Comparison of ENCODE assay signal across 21 cellular contexts in the genomic region with DNA sequence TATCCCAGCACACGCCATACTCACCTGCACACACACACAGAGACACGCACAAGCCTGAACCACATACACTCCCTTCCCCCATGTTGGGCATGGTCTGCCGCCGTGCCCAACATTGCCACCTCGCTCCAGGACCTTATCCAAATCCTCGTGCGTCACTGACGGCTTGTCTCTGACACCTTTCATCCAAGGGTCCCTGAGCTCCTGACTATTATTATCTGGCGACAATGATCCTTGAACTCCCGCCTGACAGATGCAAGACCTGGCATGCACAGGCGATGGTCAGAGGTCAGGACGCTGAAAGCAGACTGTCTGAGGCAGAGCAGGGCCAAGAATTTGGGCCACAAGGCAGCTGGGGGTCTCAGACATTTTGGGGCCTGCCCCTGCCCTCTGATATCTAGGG. TPM values are rescaled to one million over a fixed set of nuclear protein-coding genes. Genes with fewer than 3 reads are reported as not detected.
"Had no signal": no experiment of that assay in that cellular context is flagged by ENCODE, and none has a peak within 500 bp of the region (broad histone marks: within the 10 kb centered on the region; RNA-seq: fewer than 3 reads in every experiment).

No MANE protein-coding gene starts in this region.

- H3K4me3 ChIP-seq: ascending aorta, lung, mucosa of descending colon, tibial nerve, vagina had no signal

- H2AFZ ChIP-seq: parathyroid adenoma had no signal

- H3K36me3 ChIP-seq: ascending aorta, neutrophil, tibial nerve, vagina had no signal

- H3K27me3 ChIP-seq: ascending aorta, tibial nerve, vagina had no signal

- H3K79me2 ChIP-seq: parathyroid adenoma had no signal

- DNase-seq: activated CD4-positive, alpha-beta T cell treated with anti-CD3 and anti-CD28 coated beads, Interleukin-2, amount 50 U/mL, for 1 hour; activated CD4-positive, CD25-positive, alpha-beta regulatory T cell; activated naive CD4-positive, alpha-beta T cell treated with anti-CD3 and anti-CD28 coated beads for 36 hours; activated naive CD8-positive, alpha-beta T cell treated with anti-CD3 and anti-CD28 coated beads, Interleukin-2, amount 50 U/mL, for 24 hours; hypothalamus; mucosa of descending colon; naive thymus-derived CD4-positive, alpha-beta T cell; retina; small intestine; stimulated activated CD4-positive, alpha-beta T cell treated with anti-CD3 and anti-CD28 coated beads, Interleukin-4, amount 100 ng/mL, for 4 hours; stimulated activated CD8-positive, alpha-beta memory T cell treated with anti-CD3 and anti-CD28 coated beads, Interleukin-4, amount 100 ng/mL, for 48 hours; stimulated activated naive CD4-positive, alpha-beta T cell treated with Interleukin-2 at 50 U/mL for 16 hours; substantia nigra; SW 1271 had no signal

- H3K27ac ChIP-seq: ascending aorta, neutrophil, parathyroid adenoma, tibial nerve, vagina had no signal

- H3K9ac ChIP-seq: parathyroid adenoma had no signal

- H3K4me1 ChIP-seq: ascending aorta, parathyroid adenoma, tibial nerve, vagina had no signal

- H3K9me3 ChIP-seq: ascending aorta, mucosa of descending colon, neutrophil, tibial nerve, vagina had no signal

- ATAC-seq: activated naive CD8-positive, alpha-beta T cell treated with anti-CD3 and anti-CD28 coated beads, Interleukin-2, amount 50 U/mL, for 24 hours; naive thymus-derived CD4-positive, alpha-beta T cell had no signal

RNA-seq across cellular contexts. Expression of a gene that starts 4.2 kb away (rescaled TPM):
- total RNA-seq: activated naive CD4-positive, alpha-beta T cell treated with anti-CD3 and anti-CD28 coated beads for 36 hours; ascending aorta; kidney epithelial cell; tibial nerve; vagina had no signal
- polyA plus RNA-seq: naive thymus-derived CD4-positive, alpha-beta T cell had no signal
